In genomic region chr7:33062782-33063443, GRCh38 we compare ENCODE assay signal across 1 cellular context.
TF ChIP-seq lines count a peak whose summit lies in the region.

No MANE protein-coding gene starts in this region.

TF ChIP-seq in SK-N-SH treated with all-trans-retinoic acid at 6 μM for 48 hours, 23 proteins besides CTCF, POLR2A, EP300 and RAD21 (continued from another document):
- no peak for TF ChIP-seq BACH2 (CRISPR knock-in tag; IDR thresholded peaks at IDR 0.05; ENCODE audit: borderline replicate concordance)
- no peak for TF ChIP-seq ZC3H10 (CRISPR knock-in tag; IDR thresholded peaks at IDR 0.05)
